Comparison of ENCODE assay signal across 20 cellular contexts in genomic region chr22:23265389-23265700, GRCh38.
DNase-seq lines count a peak whose midpoint lies in the region; ATAC-seq, FAIRE-seq and TF ChIP-seq lines count a peak whose summit lies in the region.
"Had no signal": no experiment of that assay in that cellular context is flagged by ENCODE, and none has a peak within 500 bp of the region (broad histone marks: within the 10 kb centered on the region; RNA-seq: fewer than 3 reads in every experiment).

No MANE protein-coding gene starts in this region.

- H3K9me3 ChIP-seq in OCI-LY1 (ENCODE audit: low read length) (no peaks in the 10 kb centered on the region), HepG2 (ENCODE audit: low read length) (no peaks in the 10 kb centered on the region), thoracic aorta (no peaks in the 10 kb centered on the region)

- peaks cover 64% of the 10 kb centered on the region for H3K36me3 ChIP-seq in OCI-LY1 (ENCODE audit: insufficient read depth, low read length)
- peaks cover 20 to 79% of the 10 kb centered on the region in 2 experiments; a peak in 4 of 5 replicates for H3K36me3 ChIP-seq in HepG2 (replicated peaks in 1 of 2; ENCODE audit: control insufficient read depth in 1 of 2, insufficient read depth in 2 of 2, low read length in 2 of 2)
- peaks cover 42% of the 10 kb centered on the region for H3K36me3 ChIP-seq in thoracic aorta

- no peaks in the 10 kb centered on the region for H3K9me3 Mint-ChIP-seq in activated T-helper 17 cell treated with anti-CD3 and anti-CD28 coated beads, Interleukin-2, amount 50 U/mL, for 72 hours

- intact Hi-C loops in HepG2 (cut with micrococcal nuclease; ENCODE audit: unreplicated experiment), result no loop called here

- TF ChIP-seq CTCF in OCI-LY1 (IDR thresholded peaks at IDR 0.05; ENCODE audit: low read length), result no peak
- TF ChIP-seq CTCF in HepG2 (CRISPR knock-in tag; IDR thresholded peaks at IDR 0.05), result no peak
- TF ChIP-seq CTCF in thoracic aorta (IDR thresholded peaks at IDR 0.05), result no peak

- no peaks in the 10 kb centered on the region for H3K4me1 Mint-ChIP-seq in activated T-helper 17 cell treated with anti-CD3 and anti-CD28 coated beads, Interleukin-2, amount 50 U/mL, for 72 hours

- H3K4me3 ChIP-seq in OCI-LY1 (ENCODE audit: low read depth, low read length, poor library complexity, severe bottlenecking), result no peak overlapping the region
- no peak overlapping the region for H3K4me3 ChIP-seq in HepG2 (replicated peaks in 1 of 3; ENCODE audit: insufficient read depth in 1 of 3, low read depth in 2 of 3, low read length in 3 of 3)
- no peak overlapping the region for H3K4me3 ChIP-seq in thoracic aorta
- H3K4me3 ChIP-seq: SK-N-MC had no signal

- no peak overlapping the region for H3K4me3 Mint-ChIP-seq in activated T-helper 17 cell treated with anti-CD3 and anti-CD28 coated beads, Interleukin-2, amount 50 U/mL, for 72 hours
- H3K4me3 Mint-ChIP-seq: CD14-positive monocyte had no signal

- H4K20me1 ChIP-seq in OCI-LY1 (ENCODE audit: insufficient read depth, low read length), result no peaks in the 10 kb centered on the region
- no peaks in the 10 kb centered on the region for H4K20me1 ChIP-seq in HepG2 (ENCODE audit: insufficient read depth, low read length)

- FAIRE-seq in HepG2 (lab: Jason Lieb, UNC), result no peak

- peaks cover 95% of the 10 kb centered on the region for H3K4me1 ChIP-seq in OCI-LY1 (ENCODE audit: insufficient read depth, low read length, severe bottlenecking)
- 0 out of 2 replicates have a peak, but pooled peaks cover 11% of the 10 kb centered on the region for H3K4me1 ChIP-seq in HepG2 (ENCODE audit: insufficient read depth, low read length)
- H3K4me1 ChIP-seq in thoracic aorta (ENCODE audit: control insufficient read depth in 1 of 2, low read depth in 2 of 2), result peaks cover 0 to 21% of the 10 kb centered on the region in 2 donors

- H2AFZ ChIP-seq in OCI-LY1 (ENCODE audit: low read length) (no peak overlapping the region), HepG2 (ENCODE audit: low read length) (no peak overlapping the region)

- H3K36me3 Mint-ChIP-seq in activated T-helper 17 cell treated with anti-CD3 and anti-CD28 coated beads, Interleukin-2, amount 50 U/mL, for 72 hours (ENCODE audit: low read depth), result peaks cover 68% of the 10 kb centered on the region

- H3K27ac Mint-ChIP-seq in activated T-helper 17 cell treated with anti-CD3 and anti-CD28 coated beads, Interleukin-2, amount 50 U/mL, for 72 hours, result peak overlapping the region; percentile 7

- TF ChIP-seq POLR2A in HepG2 (IDR thresholded peaks at IDR 0.05; ENCODE audit: insufficient read depth in 1 of 2, low read depth in 2 of 2, low read length in 2 of 2), result no peak

- CTCF ChIA-PET in HepG2 (lab: Yijun Ruan, JAX; ENCODE audit: low intra/inter-chr PET ratio, low total read pairs), result no interaction called here

- H3K27ac ChIP-seq in OCI-LY1 (ENCODE audit: low read depth, low read length, poor library complexity, severe bottlenecking) (peak overlapping the region; percentile 98), HepG2 (ENCODE audit: extremely low read length, insufficient read depth, low read length) (no peak overlapping the region), thoracic aorta (peak overlapping the region; percentile 75 to 77)
- H3K27ac ChIP-seq: SK-N-MC had no signal

- POLR2A ChIA-PET in HepG2 (lab: Yijun Ruan, JAX), result no interaction called here

- TF ChIP-seq EP300 in HepG2 (IDR thresholded peaks at IDR 0.05; ENCODE audit: low read depth in 2 of 2, low read length in 2 of 2), result no peak
- no peak for TF ChIP-seq EP300 in HepG2 (CRISPR knock-in tag; IDR thresholded peaks at IDR 0.05; ENCODE audit: borderline replicate concordance)

- H3K4me2 ChIP-seq in OCI-LY1 (ENCODE audit: low read length) (peak overlapping the region; percentile 76; the same call in 1 of the 2 replicates), HepG2 (ENCODE audit: low read depth, low read length) (no peak overlapping the region)

- no TSS peak for BruUV-seq in HepG2 (replicated peaks; lab: Mats Ljungman, UMichigan)

- H3K79me2 ChIP-seq in OCI-LY1 (ENCODE audit: insufficient read depth, low read length), result 0 out of 2 replicates have a peak, but pooled peaks cover 4% of the 10 kb centered on the region
- H3K79me2 ChIP-seq in HepG2 (ENCODE audit: insufficient read depth, low read length), result no peaks in the 10 kb centered on the region

- H3K9me2 ChIP-seq in OCI-LY1 (ENCODE audit: low read depth, low read length), result no peaks in the 10 kb centered on the region

- no peak for ATAC-seq in activated T-helper 17 cell treated with anti-CD3 and anti-CD28 coated beads, Interleukin-2, amount 50 U/mL, for 72 hours (replicated peaks)
- no peak for ATAC-seq in HepG2
- no peak for ATAC-seq in thoracic aorta (ENCODE audit: insufficient number of reproducible peaks, low FRiP score, low read depth)

- no peaks in the 10 kb centered on the region for H3K27me3 Mint-ChIP-seq in activated T-helper 17 cell treated with anti-CD3 and anti-CD28 coated beads, Interleukin-2, amount 50 U/mL, for 72 hours

- TF ChIP-seq RAD21 in HepG2 (CRISPR knock-in tag; IDR thresholded peaks at IDR 0.05), result no peak

- peak overlapping the region; percentile 61; the same call in 1 of the 2 replicates for H3K9ac ChIP-seq in OCI-LY1 (ENCODE audit: low read length)
- H3K9ac ChIP-seq in HepG2 (ENCODE audit: insufficient read depth, low read depth, low read length), result no peak overlapping the region

- H3F3A ChIP-seq in OCI-LY1 (ENCODE audit: insufficient read depth, low read length), result peaks cover 20% of the 10 kb centered on the region

- DNase-seq in HepG2 (ENCODE audit: low spot score), result no peak
- DNase-seq in thoracic aorta (ENCODE audit: low spot score), result no peak
- DNase-seq in activated CD4-positive, alpha-beta T cell treated with anti-CD3 and anti-CD28 coated beads, Interleukin-2, amount 50 U/mL, for 4 hours, result no peak
- no peak for DNase-seq in NCI-H1105 (lab: John Stamatoyannopoulos, UW)
- DNase-seq in MV-4-11 (lab: John Stamatoyannopoulos, UW), result no peak
- DNase-seq: AML-193; DMS79; MM.1S; NCI-H1105 treated with DMSO at 0.1 percent for 48 hours; NCI-H1694; NCI-H2081 treated with DMSO at 0.1 percent for 48 hours; NCI-H510A; NCI-H748 treated with DMSO at 0.1 percent for 48 hours; NK-92 treated with Interleukin-12 subunit alpha and Interleukin-12 subunit beta, amount 100 ng/mL, for 24 hours; OCI-M1; SHP77 had no signal

- H3K27me3 ChIP-seq in OCI-LY1 (ENCODE audit: insufficient read depth, low read length) (no peaks in the 10 kb centered on the region), HepG2 (ENCODE audit: control insufficient read depth in 1 of 2, insufficient read depth in 2 of 2, low read length in 2 of 2) (no peaks in the 10 kb centered on the region), thoracic aorta (replicated peaks; ENCODE audit: insufficient read depth) (no peaks in the 10 kb centered on the region)

- in situ Hi-C loops in HepG2 (cut with HindIII; ENCODE audit: extremely low pct_ligation_motif_present, low pct_unique_long_range_greater_than_20kb), result no loop called here

- WGBS in HepG2 (ENCODE audit: low lambda C conversion rate), result 94% methylated on average over 5 of the region's 7 CpGs

TF ChIP-seq in HepG2, 621 proteins besides CTCF, POLR2A, EP300 and RAD21:
- TF ChIP-seq RBM22 (optimal IDR thresholded peaks at IDR 0.05; ENCODE audit: low read length), result peak; percentile 25
- no peak for TF ChIP-seq ZNF713 (CRISPR knock-in tag; IDR thresholded peaks at IDR 0.05)
- TF ChIP-seq REL (CRISPR knock-in tag; conservative IDR thresholded peaks at IDR 0.05), result no peak
